23 cellular contexts compared by ENCODE assay signal in genomic region chr1:93609536-93609935, GRCh38.
DNase-seq lines count a peak whose midpoint lies in the region; ATAC-seq, FAIRE-seq and TF ChIP-seq lines count a peak whose summit lies in the region.
"Had no signal": no experiment of that assay in that cellular context is flagged by ENCODE, and none has a peak within 500 bp of the region (broad histone marks: within the 10 kb centered on the region; RNA-seq: fewer than 3 reads in every experiment).

No MANE protein-coding gene starts in this region.

- H3K4me2 ChIP-seq in H1 (ENCODE audit: insufficient read depth in 1 of 2, low read depth in 2 of 2, low read length in 2 of 2) = no peak overlapping the region
- H3K4me2 ChIP-seq in osteoblast (ENCODE audit: insufficient read depth, low read length) = no peak overlapping the region

- H3K4me3 Mint-ChIP-seq in natural killer cell treated with Interleukin-12 subunit alpha and Interleukin-12 subunit beta and Interleukin-15 and Interleukin-18, amount 100 ng/mL, for 72 hours = no peak overlapping the region
- H3K4me3 Mint-ChIP-seq: CD14-positive monocyte, neural progenitor cell had no signal

- no peaks in the 10 kb centered on the region for H3K9me3 Mint-ChIP-seq in natural killer cell treated with Interleukin-12 subunit alpha and Interleukin-12 subunit beta and Interleukin-15 and Interleukin-18, amount 100 ng/mL, for 72 hours

- FAIRE-seq in H1 (lab: Jason Lieb, UNC) = no peak
- FAIRE-seq: frontal cortex had no signal

- H3K36me3 Mint-ChIP-seq in natural killer cell treated with Interleukin-12 subunit alpha and Interleukin-12 subunit beta and Interleukin-15 and Interleukin-18, amount 100 ng/mL, for 72 hours = no peaks in the 10 kb centered on the region
- H3K36me3 Mint-ChIP-seq: CD14-positive monocyte had no signal

- TF ChIP-seq RAD21 in H1 (IDR thresholded peaks at IDR 0.05 in 1 of 2, conservative IDR thresholded peaks at IDR 0.05 in 1 of 2; ENCODE audit: low read depth in 2 of 2, low read length in 2 of 2) = no peak

- DNase-seq in right atrium auricular region (ENCODE audit: low spot score) (no peak), left ventricle myocardium superior (no peak), H1 (ENCODE audit: low read depth in 1 of 2, low spot score in 2 of 2) (no peak), osteoblast (ENCODE audit: insufficient read length, low spot score, missing footprints) (no peak), GM10266 (ENCODE audit: extremely low spot score) (no peak), NOMO-1 treated with dmso at 0.1 percent for 144 hours (lab: John Stamatoyannopoulos, UW; ENCODE audit: unreplicated experiment) (no peak)
- no peak for DNase-seq in natural killer cell treated with Interleukin-12 subunit alpha and Interleukin-12 subunit beta and Interleukin-15 and Interleukin-18, amount 100 ng/mL, for 72 hours (ENCODE audit: low spot score)
- DNase-seq: activated CD4-positive, alpha-beta T cell treated with anti-CD3 and anti-CD28 coated beads, Interleukin-2, amount 50 U/mL, for 1 hour; activated gamma-delta T cell treated with Interleukin-2 at 50 U/mL for 16 hours; erythroblast; kidney glomerular epithelial cell; NCI-H146; PC-3; T-helper 17 cell had no signal

- H4K20me1 ChIP-seq in H1 (replicated peaks in 1 of 2; ENCODE audit: control insufficient read depth in 1 of 2, insufficient read depth in 2 of 2, low read length in 2 of 2) = peaks cover 0 to 3% of the 10 kb centered on the region in 2 experiments
- peaks cover 28% of the 10 kb centered on the region for H4K20me1 ChIP-seq in osteoblast (ENCODE audit: insufficient read depth, low read length)

- H3K79me1 ChIP-seq in H1 (ENCODE audit: low read depth, low read length) = peaks cover 5% of the 10 kb centered on the region; the same call in 1 of the 2 replicates

- no peak for ATAC-seq in left ventricle myocardium superior
- no peak for ATAC-seq in natural killer cell treated with Interleukin-12 subunit alpha and Interleukin-12 subunit beta and Interleukin-15 and Interleukin-18, amount 100 ng/mL, for 72 hours
- no peak for ATAC-seq in HG02870 (IDR thresholded peaks at IDR 0.05; ENCODE audit: unreplicated experiment)
- ATAC-seq: PC-3, T-helper 17 cell had no signal

- no peak overlapping the region for H2AFZ ChIP-seq in H1 (ENCODE audit: low read length)
- H2AFZ ChIP-seq in osteoblast (ENCODE audit: low read length) = no peak overlapping the region
- H2AFZ ChIP-seq: neural progenitor cell had no signal

- H3K4ac ChIP-seq in H1 (replicated peaks; ENCODE audit: insufficient read length, low read depth, low read length) = no peak overlapping the region

- H3K27ac ChIP-seq in right atrium auricular region = peak overlapping the region; percentile 0 to 37
- no peak overlapping the region for H3K27ac ChIP-seq in H1 (ENCODE audit: low read depth, low read length)
- peak overlapping the region; percentile 85 for H3K27ac ChIP-seq in osteoblast (ENCODE audit: low read depth, low read length)
- H3K27ac ChIP-seq: adrenal gland, cardiac muscle cell, neural progenitor cell, SJSA1 had no signal

- H3K4me1 Mint-ChIP-seq in natural killer cell treated with Interleukin-12 subunit alpha and Interleukin-12 subunit beta and Interleukin-15 and Interleukin-18, amount 100 ng/mL, for 72 hours (ENCODE audit: low read depth in 2 of 2) = peaks cover 32 to 53% of the 10 kb centered on the region in 2 donors
- H3K4me1 Mint-ChIP-seq: CD14-positive monocyte had no signal

- TF ChIP-seq EP300 in H1 (IDR thresholded peaks at IDR 0.05; ENCODE audit: borderline replicate concordance in 1 of 2, low read depth in 2 of 2, low read length in 2 of 2) = no peak

- no peak overlapping the region; the same call in 1 of the 2 replicates for H2BK15ac ChIP-seq in H1 (ENCODE audit: low read length)

- no peak overlapping the region for H3K27ac Mint-ChIP-seq in natural killer cell treated with Interleukin-12 subunit alpha and Interleukin-12 subunit beta and Interleukin-15 and Interleukin-18, amount 100 ng/mL, for 72 hours
- H3K27ac Mint-ChIP-seq: CD14-positive monocyte, neural progenitor cell had no signal

- WGBS in H1 (ENCODE audit: extremely low coverage in 1 of 2, insufficient coverage in 1 of 2, insufficient read length in 1 of 2, insufficient replicate concordance in 2 of 2, low coverage in 1 of 2, low lambda C conversion rate in 2 of 2, missing lambda C conversion rate in 1 of 2), 2 experiments = 88% methylated on average over 8 of the region's 8 CpGs; no CpG with 5 or more reads in 1 of the 2 experiments

- H3K4me1 ChIP-seq in right atrium auricular region (peaks cover 0 to 84% of the 10 kb centered on the region in 2 donors), H1 (replicated peaks in 1 of 4; ENCODE audit: control insufficient read depth in 3 of 4, insufficient read depth in 4 of 4, low read length in 3 of 4) (peaks cover 0 to 15% (median 7%) of the 10 kb centered on the region in 4 experiments; a peak in 4 of 7 replicates), osteoblast (ENCODE audit: insufficient read depth, low read length) (peaks cover 76% of the 10 kb centered on the region)

- CTCF ChIA-PET in H1 (lab: Charles Lee; ENCODE audit: partially characterized antibody) = interaction anchor here (0.6 to 2.9 kb wide), 4 partner anchors 24 to 235 kb away, joined by 3 to 7 read pairs (median 3); no protein-coding TSS in a partner anchor

- no peak overlapping the region for H3K18ac ChIP-seq in H1 (ENCODE audit: extremely low read depth, low read length)

- 0 out of 2 replicates have a peak overlapping the region, but pooled peaks have one; percentile 70 for H2AK5ac ChIP-seq in H1 (ENCODE audit: low read depth, low read length)

- H3K23ac ChIP-seq in H1 (ENCODE audit: insufficient read length) = no peak overlapping the region

- H2BK20ac ChIP-seq in H1 (ENCODE audit: low read length) = no peak overlapping the region; the same call in 1 of the 2 replicates

- H3K4me3 ChIP-seq in right atrium auricular region (no peak overlapping the region), H1 (ENCODE audit: extremely low read depth in 1 of 4, insufficient read depth in 2 of 4, low read depth in 3 of 4, low read length in 4 of 4) (no peak overlapping the region), osteoblast (ENCODE audit: insufficient read depth, low read length) (no peak overlapping the region)
- H3K4me3 ChIP-seq: adrenal gland, cardiac muscle cell, dorsolateral prefrontal cortex, neural progenitor cell, SJSA1, vagina had no signal

- no peak overlapping the region for H2BK120ac ChIP-seq in H1 (replicated peaks; ENCODE audit: low read depth, low read length)

- H2BK5ac ChIP-seq in H1 (ENCODE audit: low read depth, low read length) = 0 out of 2 replicates have a peak overlapping the region, but pooled peaks have one; percentile 12

- intact Hi-C loops in left ventricle myocardium superior (cut with micrococcal nuclease) = no loop called here

- peaks cover 13 to 23% of the 10 kb centered on the region in 2 donors for H3K27me3 Mint-ChIP-seq in natural killer cell treated with Interleukin-12 subunit alpha and Interleukin-12 subunit beta and Interleukin-15 and Interleukin-18, amount 100 ng/mL, for 72 hours

- no peaks in the 10 kb centered on the region for H3K36me3 ChIP-seq in right atrium auricular region
- H3K36me3 ChIP-seq in H1 (ENCODE audit: control insufficient read depth in 2 of 4, insufficient read depth in 4 of 4, low read length in 3 of 4) = no peaks in the 10 kb centered on the region
- H3K36me3 ChIP-seq in osteoblast (ENCODE audit: insufficient read depth, low read length) = no peaks in the 10 kb centered on the region
- H3K36me3 ChIP-seq: adrenal gland, cardiac muscle cell, neural progenitor cell, vagina had no signal

- H4K91ac ChIP-seq in H1 (replicated peaks; ENCODE audit: insufficient read length, low read length) = no peak overlapping the region

- H3K79me2 ChIP-seq in H1 (ENCODE audit: control insufficient read depth in 1 of 2, insufficient read depth in 2 of 2, low read length in 2 of 2) (no peaks in the 10 kb centered on the region), osteoblast (ENCODE audit: insufficient read depth, low read length) (peaks cover 94% of the 10 kb centered on the region)

- H3K23me2 ChIP-seq in H1 (ENCODE audit: low read depth, low read length) = no peaks in the 10 kb centered on the region

- H4K8ac ChIP-seq in H1 (ENCODE audit: extremely low read depth, insufficient read depth, low read length) = no peak overlapping the region

- no peak overlapping the region for H3K56ac ChIP-seq in H1 (replicated peaks; ENCODE audit: insufficient read length, low read depth, low read length)

- no peak for TF ChIP-seq CTCF in right atrium auricular region (IDR thresholded peaks at IDR 0.05)
- no peak for TF ChIP-seq CTCF in H1 (IDR thresholded peaks at IDR 0.05; ENCODE audit: control extremely low read depth in 1 of 3, insufficient read depth in 1 of 3, low read depth in 1 of 3, low read length in 3 of 3)
- no peak for TF ChIP-seq CTCF in osteoblast (IDR thresholded peaks at IDR 0.05; ENCODE audit: extremely low read depth, low read depth, low read length)
- TF ChIP-seq CTCF in GM10266 (IDR thresholded peaks at IDR 0.05; ENCODE audit: control insufficient read depth, insufficient read depth, low read depth, missing control alignments) = no peak

- H3K27me3 ChIP-seq in right atrium auricular region (no peaks in the 10 kb centered on the region), H1 (replicated peaks in 1 of 4; ENCODE audit: control insufficient read depth in 3 of 4, extremely low read depth in 1 of 4, insufficient read depth in 3 of 4, low read length in 3 of 4) (no peaks in the 10 kb centered on the region), osteoblast (ENCODE audit: insufficient read depth, low read length) (no peaks in the 10 kb centered on the region)
- H3K27me3 ChIP-seq: adrenal gland, neural progenitor cell, SJSA1, vagina had no signal

- H2BK12ac ChIP-seq in H1 (ENCODE audit: low read depth, low read length) = no peak overlapping the region

- no peaks in the 10 kb centered on the region for H3K9me3 ChIP-seq in right atrium auricular region
- no peaks in the 10 kb centered on the region for H3K9me3 ChIP-seq in H1 (ENCODE audit: insufficient read depth in 2 of 2, low read depth in 1 of 2, low read length in 1 of 2)
- no peaks in the 10 kb centered on the region for H3K9me3 ChIP-seq in osteoblast (ENCODE audit: low read depth, low read length)
- H3K9me3 ChIP-seq: adrenal gland, SJSA1, vagina had no signal

- H3K9ac ChIP-seq in H1 (replicated peaks in 1 of 4; ENCODE audit: extremely low read depth in 1 of 4, low read depth in 3 of 4, low read length in 3 of 4) = no peak overlapping the region
- H3K9ac ChIP-seq: neural progenitor cell had no signal

- POLR2A ChIA-PET in H1 (lab: Charles Lee; ENCODE audit: partially characterized antibody) = interaction anchor here (3.2 kb wide), 1 partner anchor 8 kb away, joined by 11 read pairs; no protein-coding TSS in a partner anchor

- TF ChIP-seq POLR2A in H1 (IDR thresholded peaks at IDR 0.05; ENCODE audit: control extremely low read depth in 1 of 2, low read depth in 2 of 2, low read length in 2 of 2) = no peak

- no peak overlapping the region for H3K14ac ChIP-seq in H1 (ENCODE audit: insufficient read length)

- no peak overlapping the region for H4K5ac ChIP-seq in H1 (ENCODE audit: insufficient read length, low read depth, low read length)

TF ChIP-seq in H1, 55 proteins besides CTCF, POLR2A, EP300 and RAD21 (continues in another document):
- TF ChIP-seq FOSL1 (IDR thresholded peaks at IDR 0.05; ENCODE audit: insufficient read depth, low read depth, low read length) (no peak), POU5F1 (IDR thresholded peaks at IDR 0.05; ENCODE audit: low read depth, low read length) (no peak)
